In the genomic region with DNA sequence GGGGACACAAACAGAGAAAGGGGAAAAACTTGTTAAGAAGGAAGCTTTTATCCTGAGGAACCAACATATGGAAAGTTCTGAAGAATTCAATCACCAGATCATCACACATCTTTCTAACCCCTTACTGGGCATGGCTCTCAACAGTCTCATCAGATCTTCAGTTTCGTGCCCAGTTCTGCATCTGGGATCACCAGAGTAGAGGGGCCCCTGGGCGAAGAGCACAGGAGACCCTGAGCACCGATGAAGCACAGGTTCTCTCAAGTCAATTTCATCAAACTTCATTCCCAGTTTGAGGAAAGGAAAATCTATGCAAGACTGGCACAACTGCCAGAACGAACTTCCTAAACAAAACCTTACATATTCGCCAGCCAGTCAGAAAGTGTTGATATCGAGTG, we compare ENCODE assay signal across 1 cellular context.
A peak's percentile ranks its signal among the peaks of the same experiment; 100 is the strongest.
TF ChIP-seq lines count a peak whose summit lies in the region.

No MANE protein-coding gene starts in this region.

TF ChIP-seq in H1, 55 proteins besides CTCF, POLR2A, EP300 and RAD21:
- TF ChIP-seq RFX5 (IDR thresholded peaks at IDR 0.05; ENCODE audit: borderline replicate concordance, low read depth, low read length) (no peak), TEAD4 (IDR thresholded peaks at IDR 0.05; ENCODE audit: low read depth, low read length) (no peak), POLR2AphosphoS5 (IDR thresholded peaks at IDR 0.05; ENCODE audit: low read depth, low read length) (0 out of 2 replicates have a peak, but pooled peaks have one; percentile 30), EZH2 (IDR thresholded peaks at IDR 0.05; ENCODE audit: low read depth, low read length, severe bottlenecking) (no peak), CBX5 (IDR thresholded peaks at IDR 0.05; ENCODE audit: low read depth, low read length) (no peak)
- TF ChIP-seq, protein P1, sequence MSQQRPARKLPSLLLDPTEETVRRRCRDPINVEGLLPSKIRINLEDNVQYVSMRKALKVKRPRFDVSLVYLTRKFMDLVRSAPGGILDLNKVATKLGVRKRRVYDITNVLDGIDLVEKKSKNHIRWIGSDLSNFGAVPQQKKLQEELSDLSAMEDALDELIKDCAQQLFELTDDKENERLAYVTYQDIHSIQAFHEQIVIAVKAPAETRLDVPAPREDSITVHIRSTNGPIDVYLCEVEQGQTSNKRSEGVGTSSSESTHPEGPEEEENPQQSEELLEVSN (IDR thresholded peaks at IDR 0.05), result no peak
- TF ChIP-seq, protein P2, sequence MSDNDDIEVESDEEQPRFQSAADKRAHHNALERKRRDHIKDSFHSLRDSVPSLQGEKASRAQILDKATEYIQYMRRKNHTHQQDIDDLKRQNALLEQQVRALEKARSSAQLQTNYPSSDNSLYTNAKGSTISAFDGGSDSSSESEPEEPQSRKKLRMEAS (IDR thresholded peaks at IDR 0.05), result no peak
- TF ChIP-seq, protein P3, sequence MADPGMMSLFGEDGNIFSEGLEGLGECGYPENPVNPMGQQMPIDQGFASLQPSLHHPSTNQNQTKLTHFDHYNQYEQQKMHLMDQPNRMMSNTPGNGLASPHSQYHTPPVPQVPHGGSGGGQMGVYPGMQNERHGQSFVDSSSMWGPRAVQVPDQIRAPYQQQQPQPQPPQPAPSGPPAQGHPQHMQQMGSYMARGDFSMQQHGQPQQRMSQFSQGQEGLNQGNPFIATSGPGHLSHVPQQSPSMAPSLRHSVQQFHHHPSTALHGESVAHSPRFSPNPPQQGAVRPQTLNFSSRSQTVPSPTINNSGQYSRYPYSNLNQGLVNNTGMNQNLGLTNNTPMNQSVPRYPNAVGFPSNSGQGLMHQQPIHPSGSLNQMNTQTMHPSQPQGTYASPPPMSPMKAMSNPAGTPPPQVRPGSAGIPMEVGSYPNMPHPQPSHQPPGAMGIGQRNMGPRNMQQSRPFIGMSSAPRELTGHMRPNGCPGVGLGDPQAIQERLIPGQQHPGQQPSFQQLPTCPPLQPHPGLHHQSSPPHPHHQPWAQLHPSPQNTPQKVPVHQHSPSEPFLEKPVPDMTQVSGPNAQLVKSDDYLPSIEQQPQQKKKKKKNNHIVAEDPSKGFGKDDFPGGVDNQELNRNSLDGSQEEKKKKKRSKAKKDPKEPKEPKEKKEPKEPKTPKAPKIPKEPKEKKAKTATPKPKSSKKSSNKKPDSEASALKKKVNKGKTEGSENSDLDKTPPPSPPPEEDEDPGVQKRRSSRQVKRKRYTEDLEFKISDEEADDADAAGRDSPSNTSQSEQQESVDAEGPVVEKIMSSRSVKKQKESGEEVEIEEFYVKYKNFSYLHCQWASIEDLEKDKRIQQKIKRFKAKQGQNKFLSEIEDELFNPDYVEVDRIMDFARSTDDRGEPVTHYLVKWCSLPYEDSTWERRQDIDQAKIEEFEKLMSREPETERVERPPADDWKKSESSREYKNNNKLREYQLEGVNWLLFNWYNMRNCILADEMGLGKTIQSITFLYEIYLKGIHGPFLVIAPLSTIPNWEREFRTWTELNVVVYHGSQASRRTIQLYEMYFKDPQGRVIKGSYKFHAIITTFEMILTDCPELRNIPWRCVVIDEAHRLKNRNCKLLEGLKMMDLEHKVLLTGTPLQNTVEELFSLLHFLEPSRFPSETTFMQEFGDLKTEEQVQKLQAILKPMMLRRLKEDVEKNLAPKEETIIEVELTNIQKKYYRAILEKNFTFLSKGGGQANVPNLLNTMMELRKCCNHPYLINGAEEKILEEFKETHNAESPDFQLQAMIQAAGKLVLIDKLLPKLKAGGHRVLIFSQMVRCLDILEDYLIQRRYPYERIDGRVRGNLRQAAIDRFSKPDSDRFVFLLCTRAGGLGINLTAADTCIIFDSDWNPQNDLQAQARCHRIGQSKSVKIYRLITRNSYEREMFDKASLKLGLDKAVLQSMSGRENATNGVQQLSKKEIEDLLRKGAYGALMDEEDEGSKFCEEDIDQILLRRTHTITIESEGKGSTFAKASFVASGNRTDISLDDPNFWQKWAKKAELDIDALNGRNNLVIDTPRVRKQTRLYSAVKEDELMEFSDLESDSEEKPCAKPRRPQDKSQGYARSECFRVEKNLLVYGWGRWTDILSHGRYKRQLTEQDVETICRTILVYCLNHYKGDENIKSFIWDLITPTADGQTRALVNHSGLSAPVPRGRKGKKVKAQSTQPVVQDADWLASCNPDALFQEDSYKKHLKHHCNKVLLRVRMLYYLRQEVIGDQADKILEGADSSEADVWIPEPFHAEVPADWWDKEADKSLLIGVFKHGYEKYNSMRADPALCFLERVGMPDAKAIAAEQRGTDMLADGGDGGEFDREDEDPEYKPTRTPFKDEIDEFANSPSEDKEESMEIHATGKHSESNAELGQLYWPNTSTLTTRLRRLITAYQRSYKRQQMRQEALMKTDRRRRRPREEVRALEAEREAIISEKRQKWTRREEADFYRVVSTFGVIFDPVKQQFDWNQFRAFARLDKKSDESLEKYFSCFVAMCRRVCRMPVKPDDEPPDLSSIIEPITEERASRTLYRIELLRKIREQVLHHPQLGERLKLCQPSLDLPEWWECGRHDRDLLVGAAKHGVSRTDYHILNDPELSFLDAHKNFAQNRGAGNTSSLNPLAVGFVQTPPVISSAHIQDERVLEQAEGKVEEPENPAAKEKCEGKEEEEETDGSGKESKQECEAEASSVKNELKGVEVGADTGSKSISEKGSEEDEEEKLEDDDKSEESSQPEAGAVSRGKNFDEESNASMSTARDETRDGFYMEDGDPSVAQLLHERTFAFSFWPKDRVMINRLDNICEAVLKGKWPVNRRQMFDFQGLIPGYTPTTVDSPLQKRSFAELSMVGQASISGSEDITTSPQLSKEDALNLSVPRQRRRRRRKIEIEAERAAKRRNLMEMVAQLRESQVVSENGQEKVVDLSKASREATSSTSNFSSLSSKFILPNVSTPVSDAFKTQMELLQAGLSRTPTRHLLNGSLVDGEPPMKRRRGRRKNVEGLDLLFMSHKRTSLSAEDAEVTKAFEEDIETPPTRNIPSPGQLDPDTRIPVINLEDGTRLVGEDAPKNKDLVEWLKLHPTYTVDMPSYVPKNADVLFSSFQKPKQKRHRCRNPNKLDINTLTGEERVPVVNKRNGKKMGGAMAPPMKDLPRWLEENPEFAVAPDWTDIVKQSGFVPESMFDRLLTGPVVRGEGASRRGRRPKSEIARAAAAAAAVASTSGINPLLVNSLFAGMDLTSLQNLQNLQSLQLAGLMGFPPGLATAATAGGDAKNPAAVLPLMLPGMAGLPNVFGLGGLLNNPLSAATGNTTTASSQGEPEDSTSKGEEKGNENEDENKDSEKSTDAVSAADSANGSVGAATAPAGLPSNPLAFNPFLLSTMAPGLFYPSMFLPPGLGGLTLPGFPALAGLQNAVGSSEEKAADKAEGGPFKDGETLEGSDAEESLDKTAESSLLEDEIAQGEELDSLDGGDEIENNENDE (IDR thresholded peaks at IDR 0.05; ENCODE audit: insufficient replicate concordance, low read length), result no peak
